ENCODE assay signal across 9 cellular contexts in the genomic region with DNA sequence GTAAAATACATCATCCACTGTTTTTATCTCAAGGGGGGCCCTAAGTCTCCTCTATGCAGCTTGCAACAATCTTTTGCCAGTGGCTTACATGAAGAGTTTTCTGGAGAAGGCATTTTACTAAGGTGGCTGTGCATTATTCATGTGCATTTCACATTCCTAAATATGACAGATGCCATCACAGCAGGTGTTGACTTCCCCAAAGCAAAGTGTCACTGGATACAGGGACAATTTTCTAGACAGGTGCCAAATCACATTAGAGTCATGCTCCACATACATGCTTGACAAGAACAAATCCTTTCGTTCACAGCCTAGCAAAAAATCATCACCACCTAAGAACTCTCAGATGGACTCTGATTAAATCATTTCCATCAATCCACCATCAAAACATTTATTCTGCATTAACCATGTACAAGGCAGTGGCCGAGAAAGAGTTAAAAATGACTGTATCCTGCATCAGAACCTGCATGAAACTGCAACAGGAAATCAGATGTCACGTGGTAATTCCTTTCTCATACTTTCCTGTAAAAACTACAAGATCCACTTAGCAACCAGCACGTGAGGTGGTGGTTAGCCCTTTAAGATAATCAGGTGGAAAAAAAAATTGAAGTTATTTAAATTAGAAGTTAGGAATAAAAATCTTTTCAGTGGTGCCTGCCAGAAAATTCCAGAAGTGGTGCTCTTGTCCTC.
DNase-seq lines count a peak whose midpoint lies in the region; ATAC-seq and TF ChIP-seq lines count a peak whose summit lies in the region.
"Had no signal": no experiment of that assay in that cellular context is flagged by ENCODE, and none has a peak within 500 bp of the region (broad histone marks: within the 10 kb centered on the region; RNA-seq: fewer than 3 reads in every experiment).

No MANE protein-coding gene starts in this region.

- peak; percentile 26 for DNase-seq in activated CD8-positive, alpha-beta memory T cell treated with anti-CD3 and anti-CD28 coated beads, Interleukin-2, amount 50 U/mL, for 4 hours
- no peak for DNase-seq in activated CD8-positive, alpha-beta memory T cell treated with anti-CD3 and anti-CD28 coated beads for 24 hours
- peak; percentile 38 for DNase-seq in HT1080 (ENCODE audit: low read depth)
- no peak for DNase-seq in activated naive CD8-positive, alpha-beta T cell treated with anti-CD3 and anti-CD28 coated beads, Interleukin-2, amount 50 U/mL, for 24 hours
- DNase-seq in stimulated activated CD4-positive, alpha-beta T cell treated with anti-CD3 and anti-CD28 coated beads, Interleukin-2, amount 100 ng/mL, for 4 hours (ENCODE audit: low read depth) = peak; percentile 34
- no peak for DNase-seq in osteocyte (ENCODE audit: extremely low spot score, unreplicated experiment)
- DNase-seq in activated gamma-delta T cell treated with Interleukin-2 at 50 U/mL for 16 hours = no peak
- DNase-seq: NCI-H345 had no signal

- ATAC-seq in activated naive CD8-positive, alpha-beta T cell treated with anti-CD3 and anti-CD28 coated beads, Interleukin-2, amount 50 U/mL, for 24 hours = peak; percentile 65
- no peak for ATAC-seq in GM19324 (IDR thresholded peaks at IDR 0.05; ENCODE audit: low FRiP score, unreplicated experiment)

- no peaks in the 10 kb centered on the region for H3K27me3 Mint-ChIP-seq in activated naive CD8-positive, alpha-beta T cell treated with anti-CD3 and anti-CD28 coated beads, Interleukin-2, amount 50 U/mL, for 24 hours
- no peaks in the 10 kb centered on the region for H3K27me3 Mint-ChIP-seq in osteocyte (ENCODE audit: unreplicated experiment)

- peaks cover 25% of the 10 kb centered on the region for H3K36me3 Mint-ChIP-seq in activated naive CD8-positive, alpha-beta T cell treated with anti-CD3 and anti-CD28 coated beads, Interleukin-2, amount 50 U/mL, for 24 hours (ENCODE audit: low read depth)
- H3K36me3 Mint-ChIP-seq in osteocyte (ENCODE audit: unreplicated experiment) = peaks cover 7% of the 10 kb centered on the region

- H3K4me1 Mint-ChIP-seq in activated naive CD8-positive, alpha-beta T cell treated with anti-CD3 and anti-CD28 coated beads, Interleukin-2, amount 50 U/mL, for 24 hours = peaks cover 81% of the 10 kb centered on the region
- H3K4me1 Mint-ChIP-seq in osteocyte (ENCODE audit: unreplicated experiment) = peaks cover 6% of the 10 kb centered on the region

- H3K9me3 Mint-ChIP-seq in activated naive CD8-positive, alpha-beta T cell treated with anti-CD3 and anti-CD28 coated beads, Interleukin-2, amount 50 U/mL, for 24 hours = no peaks in the 10 kb centered on the region
- no peaks in the 10 kb centered on the region for H3K9me3 Mint-ChIP-seq in osteocyte (ENCODE audit: unreplicated experiment)

- H3K27ac Mint-ChIP-seq in activated naive CD8-positive, alpha-beta T cell treated with anti-CD3 and anti-CD28 coated beads, Interleukin-2, amount 50 U/mL, for 24 hours = peak overlapping the region; percentile 86
- H3K27ac Mint-ChIP-seq in osteocyte (ENCODE audit: unreplicated experiment) = no peak overlapping the region

- peak overlapping the region; percentile 40 for H3K4me3 Mint-ChIP-seq in activated naive CD8-positive, alpha-beta T cell treated with anti-CD3 and anti-CD28 coated beads, Interleukin-2, amount 50 U/mL, for 24 hours
- H3K4me3 Mint-ChIP-seq in osteocyte (ENCODE audit: unreplicated experiment) = no peak overlapping the region

- no peak for TF ChIP-seq CTCF in osteocyte (IDR thresholded peaks at IDR 0.05)

Comparison
In these comparisons a context has a peak if more than half of its experiments do, and no peak if none do; other contexts are left out.
1. DNase-seq: peak in activated CD8-positive, alpha-beta memory T cell treated with anti-CD3 and anti-CD28 coated beads, Interleukin-2, amount 50 U/mL, for 4 hours (single experiment), HT1080 (single experiment) and stimulated activated CD4-positive, alpha-beta T cell treated with anti-CD3 and anti-CD28 coated beads, Interleukin-2, amount 100 ng/mL, for 4 hours (single experiment); none in activated CD8-positive, alpha-beta memory T cell treated with anti-CD3 and anti-CD28 coated beads for 24 hours (single experiment), activated naive CD8-positive, alpha-beta T cell treated with anti-CD3 and anti-CD28 coated beads, Interleukin-2, amount 50 U/mL, for 24 hours (single experiment), osteocyte (single experiment) and activated gamma-delta T cell treated with Interleukin-2 at 50 U/mL for 16 hours (single experiment).